17 cellular contexts compared by ENCODE assay signal in the genomic region with DNA sequence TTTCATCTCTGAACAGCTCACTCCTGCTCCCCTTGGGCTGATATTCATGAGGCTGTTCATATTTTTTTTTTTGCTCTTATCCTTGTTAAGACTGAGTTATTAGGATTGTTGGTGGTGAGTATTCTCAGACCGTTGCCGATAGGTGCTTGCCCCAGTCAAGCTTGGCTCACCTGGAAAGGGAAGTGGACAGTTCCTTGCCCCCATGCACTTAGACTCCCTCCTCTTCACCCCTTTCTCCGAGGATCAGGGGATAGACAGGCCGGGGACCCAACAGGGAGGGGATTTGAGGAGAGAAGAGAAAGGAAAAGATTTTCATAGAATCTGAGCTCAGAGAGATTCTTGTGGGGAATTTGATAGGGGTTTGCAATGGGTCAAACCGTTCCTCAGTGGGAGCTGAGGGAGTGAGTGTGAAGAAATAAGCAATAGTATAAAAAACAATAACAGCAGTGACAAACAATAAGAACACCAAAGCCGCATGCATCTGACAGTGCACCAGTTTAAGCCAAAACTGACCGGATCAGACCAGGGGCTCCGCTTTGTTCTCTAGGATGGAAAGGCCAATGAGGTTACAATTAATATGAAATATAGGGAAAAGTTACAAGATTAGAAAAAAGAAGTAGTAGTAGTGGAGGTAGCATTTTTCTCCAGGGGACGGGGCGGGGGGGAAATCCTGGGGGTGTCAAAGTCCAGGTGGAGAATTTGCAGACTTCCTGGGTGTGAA. TPM values are rescaled to one million over a fixed set of nuclear protein-coding genes. Genes with fewer than 3 reads are reported as not detected.
"Had no signal": no experiment of that assay in that cellular context is flagged by ENCODE, and none has a peak within 500 bp of the region (broad histone marks: within the 10 kb centered on the region; RNA-seq: fewer than 3 reads in every experiment).

No MANE protein-coding gene starts in this region.

- H3K27ac Mint-ChIP-seq: activated CD8-positive, alpha-beta T cell treated with anti-CD3 and anti-CD28 coated beads, Interleukin-2, amount 10 ng/mL, durations not matched to agents 7 days and 5 days; activated naive CD4-positive, alpha-beta T cell treated with anti-CD3 and anti-CD28 coated beads for 36 hours; mesothelial cell of epicardium; stimulated activated memory B cell treated with anti-CD40 and anti-IgM and Interleukin-4, amounts not matched to agents 10 μg/mL and 1 μg/mL and 100 μg/mL, for 72 hours had no signal

- ATAC-seq: activated CD8-positive, alpha-beta T cell treated with anti-CD3 and anti-CD28 coated beads, Interleukin-2, amount 10 ng/mL, durations not matched to agents 7 days and 5 days; esophagus mucosa; left colon; lower lobe of right lung; stimulated activated memory B cell treated with anti-CD40 and anti-IgM and Interleukin-4, amounts not matched to agents 10 μg/mL and 1 μg/mL and 100 μg/mL, for 72 hours had no signal

- H3K9me3 Mint-ChIP-seq: activated naive CD4-positive, alpha-beta T cell treated with anti-CD3 and anti-CD28 coated beads for 36 hours; mesothelial cell of epicardium had no signal

- DNase-seq: activated CD4-positive, alpha-beta T cell treated with anti-CD3 and anti-CD28 coated beads for 1 hour; activated CD8-positive, alpha-beta memory T cell treated with anti-CD3 and anti-CD28 coated beads, Interleukin-2, amount 50 U/mL, for 4 hours; activated CD8-positive, alpha-beta T cell treated with anti-CD3 and anti-CD28 coated beads, Interleukin-2, amount 10 ng/mL, durations not matched to agents 7 days and 5 days; activated naive CD4-positive, alpha-beta T cell treated with anti-CD3 and anti-CD28 coated beads for 36 hours; left colon; lower lobe of right lung; T1000; tibial artery had no signal

- H3K79me2 ChIP-seq: parathyroid adenoma had no signal

- H3K9me3 ChIP-seq: ascending aorta, lower lobe of right lung, tibial artery, vagina had no signal

- H3K4me1 ChIP-seq: ascending aorta, lower lobe of right lung, parathyroid adenoma, vagina had no signal

- H3K36me3 Mint-ChIP-seq: mesothelial cell of epicardium; stimulated activated memory B cell treated with anti-CD40 and anti-IgM and Interleukin-4, amounts not matched to agents 10 μg/mL and 1 μg/mL and 100 μg/mL, for 72 hours had no signal

- H3K9ac ChIP-seq: parathyroid adenoma had no signal

- H3K36me3 ChIP-seq: ascending aorta, lower lobe of right lung, tibial artery, vagina had no signal

- H3K27ac ChIP-seq: ascending aorta, lower lobe of right lung, parathyroid adenoma, tibial artery, vagina had no signal

- H3K4me3 ChIP-seq: ascending aorta, lower lobe of right lung, tibial artery, vagina had no signal

- H3K4me3 Mint-ChIP-seq: activated CD8-positive, alpha-beta T cell treated with anti-CD3 and anti-CD28 coated beads, Interleukin-2, amount 10 ng/mL, durations not matched to agents 7 days and 5 days; activated naive CD4-positive, alpha-beta T cell treated with anti-CD3 and anti-CD28 coated beads for 36 hours; mesothelial cell of epicardium; stimulated activated memory B cell treated with anti-CD40 and anti-IgM and Interleukin-4, amounts not matched to agents 10 μg/mL and 1 μg/mL and 100 μg/mL, for 72 hours had no signal

RNA-seq across cellular contexts. Expression of gene PAX7, which starts 8.8 kb away (rescaled TPM):
- total RNA-seq: activated CD8-positive, alpha-beta T cell treated with anti-CD3 and anti-CD28 coated beads, Interleukin-2, amount 10 ng/mL, durations not matched to agents 7 days and 5 days; activated naive CD4-positive, alpha-beta T cell treated with anti-CD3 and anti-CD28 coated beads for 36 hours; ascending aorta; bronchial epithelial cell; dermis microvascular lymphatic vessel endothelial cell; esophagus mucosa; left colon; lower lobe of right lung; mesothelial cell of epicardium; renal cortical epithelial cell; vagina had no signal
